31 cellular contexts compared by ENCODE assay signal in genomic region chr4:121875663-121876062, GRCh38.
"Had no signal": no experiment of that assay in that cellular context is flagged by ENCODE, and none has a peak within 500 bp of the region (broad histone marks: within the 10 kb centered on the region; RNA-seq: fewer than 3 reads in every experiment).

No MANE protein-coding gene starts in this region.

- DNase-seq: activated B cell treated with CpG ODN at 0.5 μM for 24 hours; activated CD4-positive, alpha-beta T cell treated with anti-CD3 and anti-CD28 coated beads for 48 hours; activated CD4-positive, alpha-beta T cell treated with anti-CD3 and anti-CD28 coated beads, Interleukin-2, amount 50 U/mL, for 1 hour; activated CD4-positive, alpha-beta T cell treated with anti-CD3 and anti-CD28 coated beads, Interleukin-2, amount 50 U/mL, for 48 hours; activated CD8-positive, alpha-beta memory T cell treated with anti-CD3 and anti-CD28 coated beads for 24 hours; activated CD8-positive, alpha-beta T cell treated with anti-CD3 and anti-CD28 coated beads for 36 hours; activated effector memory CD4-positive, alpha-beta T cell treated with Interleukin-2 at 50 U/mL for 16 hours; activated gamma-delta T cell treated with Interleukin-2 at 50 U/mL for 16 hours; activated naive CD4-positive, alpha-beta T cell treated with anti-CD3 and anti-CD28 coated beads, Interleukin-2, amount 50 U/mL, for 16 hours; activated naive CD4-positive, alpha-beta T cell treated with Interleukin-2 at 50 U/mL for 16 hours; activated T-cell treated with anti-CD3 and anti-CD28 coated beads, Interleukin-2, amount 50 U/mL, for 4 hours; amniotic stem cell; anterior cingulate cortex; brain microvascular endothelial cell; dorsolateral prefrontal cortex; effector memory CD8-positive, alpha-beta T cell; erythroblast; foreskin melanocyte; heart right ventricle; T-helper 1 cell; T-helper 17 cell; T1000; WERI-Rb-1 had no signal

- H3K27ac ChIP-seq: brain microvascular endothelial cell, coronary artery, dorsolateral prefrontal cortex, esophagus muscularis mucosa, gastroesophageal sphincter, heart right ventricle, WERI-Rb-1 had no signal

- H3K36me3 ChIP-seq: brain microvascular endothelial cell, esophagus muscularis mucosa, gastroesophageal sphincter, heart right ventricle, WERI-Rb-1 had no signal

- H3K27me3 ChIP-seq: brain microvascular endothelial cell, esophagus muscularis mucosa had no signal

- H3K4me3 ChIP-seq: coronary artery, dorsolateral prefrontal cortex, esophagus muscularis mucosa, gastroesophageal sphincter, heart right ventricle had no signal

- H3K27ac Mint-ChIP-seq: activated B cell treated with CpG ODN at 0.5 μM for 24 hours; activated CD8-positive, alpha-beta T cell treated with anti-CD3 and anti-CD28 coated beads for 36 hours; activated naive CD8-positive, alpha-beta T cell; activated T-helper 17 cell treated with anti-CD3 and anti-CD28 coated beads, Interleukin-2, amount 50 U/mL, for 72 hours; dendritic cell treated with granulocyte-macrophage colony-stimulating factor and Interleukin-4, amounts not matched to agents 40 ng/mL and 50 ng/mL, for 4 days; effector memory CD8-positive, alpha-beta T cell; T-helper 17 cell; T-helper 2 cell treated with Interferon-gamma antibody and Interleukin-4, amounts not matched to agents 5 μg/mL and 100 μg/mL, for 36 hours had no signal

- H3K4me3 Mint-ChIP-seq: activated B cell treated with CpG ODN at 0.5 μM for 24 hours; activated CD8-positive, alpha-beta T cell treated with anti-CD3 and anti-CD28 coated beads for 36 hours; activated naive CD8-positive, alpha-beta T cell; activated T-cell treated with anti-CD3 and anti-CD28 coated beads, Interleukin-2, amount 50 U/mL, for 4 hours; activated T-helper 17 cell treated with anti-CD3 and anti-CD28 coated beads, Interleukin-2, amount 50 U/mL, for 72 hours; central memory CD8-positive, alpha-beta T cell; dendritic cell treated with granulocyte-macrophage colony-stimulating factor and Interleukin-4, amounts not matched to agents 40 ng/mL and 50 ng/mL, for 4 days; effector memory CD8-positive, alpha-beta T cell; T-helper 17 cell; T-helper 2 cell treated with Interferon-gamma antibody and Interleukin-4, amounts not matched to agents 5 μg/mL and 100 μg/mL, for 36 hours had no signal

- H3K9me3 ChIP-seq: esophagus muscularis mucosa, gastroesophageal sphincter, heart right ventricle had no signal

- H3K9me3 Mint-ChIP-seq: activated B cell treated with CpG ODN at 0.5 μM for 24 hours; activated CD8-positive, alpha-beta T cell treated with anti-CD3 and anti-CD28 coated beads for 36 hours; activated T-cell treated with anti-CD3 and anti-CD28 coated beads, Interleukin-2, amount 50 U/mL, for 4 hours; activated T-helper 17 cell treated with anti-CD3 and anti-CD28 coated beads, Interleukin-2, amount 50 U/mL, for 72 hours; central memory CD8-positive, alpha-beta T cell; dendritic cell treated with granulocyte-macrophage colony-stimulating factor and Interleukin-4, amounts not matched to agents 40 ng/mL and 50 ng/mL, for 4 days; effector memory CD8-positive, alpha-beta T cell; T-helper 2 cell treated with Interferon-gamma antibody and Interleukin-4, amounts not matched to agents 5 μg/mL and 100 μg/mL, for 36 hours had no signal

- H3K4me1 Mint-ChIP-seq: activated T-helper 17 cell treated with anti-CD3 and anti-CD28 coated beads, Interleukin-2, amount 50 U/mL, for 72 hours had no signal
